ENCODE assay signal across 1 cellular context in the genomic region with DNA sequence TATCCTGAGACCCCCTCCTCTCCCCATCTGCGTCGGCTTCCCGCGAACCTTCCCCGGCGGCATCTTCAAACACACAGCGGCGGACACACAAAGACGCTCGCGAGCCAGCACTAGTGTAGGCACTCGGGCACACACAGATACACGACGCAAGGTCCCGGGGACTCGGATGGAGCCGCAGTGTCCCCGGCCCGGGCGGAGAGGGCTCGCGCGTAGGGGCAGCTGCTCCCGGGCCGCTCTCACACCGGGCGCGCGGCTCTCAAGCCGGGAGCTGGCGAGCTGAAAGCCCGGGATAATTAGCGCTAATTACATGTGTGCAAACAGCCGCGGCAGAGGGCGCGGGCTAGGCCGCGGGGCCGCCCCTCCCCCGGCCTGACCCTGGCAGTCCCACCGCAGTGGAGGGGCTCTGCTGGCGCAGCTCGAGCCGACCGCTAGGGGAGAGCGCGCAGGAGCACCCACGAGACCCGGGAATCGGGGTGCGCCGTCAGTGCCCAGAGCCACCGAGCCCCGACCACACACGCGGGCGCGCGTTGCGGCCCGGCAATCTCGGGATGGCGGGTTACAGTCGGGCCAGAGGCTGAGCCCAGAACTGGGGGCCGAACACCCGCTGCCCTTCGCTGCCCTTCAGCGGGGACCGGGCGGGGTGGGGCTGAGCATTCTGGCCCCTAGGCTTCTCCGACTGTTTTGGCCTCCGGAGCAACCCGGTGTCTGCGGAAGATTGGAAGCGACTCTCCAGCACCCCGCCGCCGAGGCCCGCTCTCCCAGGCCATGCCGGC.
TF ChIP-seq lines count a peak whose summit lies in the region.

No MANE protein-coding gene starts in this region.

TF ChIP-seq in HepG2, 621 proteins besides CTCF, POLR2A, EP300 and RAD21 (continued from another document):
- 0 out of 2 replicates have a peak, but pooled peaks have one; percentile 68 for TF ChIP-seq ZNF713 (CRISPR knock-in tag; IDR thresholded peaks at IDR 0.05)
- TF ChIP-seq ZFX (CRISPR knock-in tag; IDR thresholded peaks at IDR 0.05; ENCODE audit: low read depth), result no peak; the same call in 1 of the 2 replicates
- no peak for TF ChIP-seq TEAD3 (CRISPR knock-in tag; optimal IDR thresholded peaks at IDR 0.05; ENCODE audit: borderline replicate concordance)
- TF ChIP-seq, protein P1, sequence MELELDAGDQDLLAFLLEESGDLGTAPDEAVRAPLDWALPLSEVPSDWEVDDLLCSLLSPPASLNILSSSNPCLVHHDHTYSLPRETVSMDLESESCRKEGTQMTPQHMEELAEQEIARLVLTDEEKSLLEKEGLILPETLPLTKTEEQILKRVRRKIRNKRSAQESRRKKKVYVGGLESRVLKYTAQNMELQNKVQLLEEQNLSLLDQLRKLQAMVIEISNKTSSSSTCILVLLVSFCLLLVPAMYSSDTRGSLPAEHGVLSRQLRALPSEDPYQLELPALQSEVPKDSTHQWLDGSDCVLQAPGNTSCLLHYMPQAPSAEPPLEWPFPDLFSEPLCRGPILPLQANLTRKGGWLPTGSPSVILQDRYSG (CRISPR knock-in tag; IDR thresholded peaks at IDR 0.05), result no peak
- 0 out of 2 replicates have a peak, but pooled peaks have one; percentile 56 for TF ChIP-seq ZNF20 (CRISPR knock-in tag; IDR thresholded peaks at IDR 0.05)
- TF ChIP-seq ZNF800 (CRISPR knock-in tag; IDR thresholded peaks at IDR 0.05), result peak; percentile 50; the same call in 1 of the 2 replicates
- TF ChIP-seq, protein P2, sequence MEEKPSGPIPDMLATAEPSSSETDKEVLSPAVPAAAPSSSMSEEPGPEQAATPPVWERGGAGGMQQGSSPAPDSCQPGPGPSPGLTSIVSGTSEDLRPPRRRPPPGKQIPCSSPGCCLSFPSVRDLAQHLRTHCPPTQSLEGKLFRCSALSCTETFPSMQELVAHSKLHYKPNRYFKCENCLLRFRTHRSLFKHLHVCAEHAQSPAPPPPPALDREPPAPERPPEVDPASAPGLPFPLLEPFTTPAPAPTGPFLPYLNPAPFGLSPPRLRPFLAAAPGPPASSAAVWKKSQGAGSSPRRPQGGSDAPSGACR (CRISPR knock-in tag; IDR thresholded peaks at IDR 0.05), result 0 out of 2 replicates have a peak, but pooled peaks have one; percentile 36
- 0 out of 2 replicates have a peak, but pooled peaks have one; percentile 40 for TF ChIP-seq REL (CRISPR knock-in tag; conservative IDR thresholded peaks at IDR 0.05)
- TF ChIP-seq, protein P3, sequence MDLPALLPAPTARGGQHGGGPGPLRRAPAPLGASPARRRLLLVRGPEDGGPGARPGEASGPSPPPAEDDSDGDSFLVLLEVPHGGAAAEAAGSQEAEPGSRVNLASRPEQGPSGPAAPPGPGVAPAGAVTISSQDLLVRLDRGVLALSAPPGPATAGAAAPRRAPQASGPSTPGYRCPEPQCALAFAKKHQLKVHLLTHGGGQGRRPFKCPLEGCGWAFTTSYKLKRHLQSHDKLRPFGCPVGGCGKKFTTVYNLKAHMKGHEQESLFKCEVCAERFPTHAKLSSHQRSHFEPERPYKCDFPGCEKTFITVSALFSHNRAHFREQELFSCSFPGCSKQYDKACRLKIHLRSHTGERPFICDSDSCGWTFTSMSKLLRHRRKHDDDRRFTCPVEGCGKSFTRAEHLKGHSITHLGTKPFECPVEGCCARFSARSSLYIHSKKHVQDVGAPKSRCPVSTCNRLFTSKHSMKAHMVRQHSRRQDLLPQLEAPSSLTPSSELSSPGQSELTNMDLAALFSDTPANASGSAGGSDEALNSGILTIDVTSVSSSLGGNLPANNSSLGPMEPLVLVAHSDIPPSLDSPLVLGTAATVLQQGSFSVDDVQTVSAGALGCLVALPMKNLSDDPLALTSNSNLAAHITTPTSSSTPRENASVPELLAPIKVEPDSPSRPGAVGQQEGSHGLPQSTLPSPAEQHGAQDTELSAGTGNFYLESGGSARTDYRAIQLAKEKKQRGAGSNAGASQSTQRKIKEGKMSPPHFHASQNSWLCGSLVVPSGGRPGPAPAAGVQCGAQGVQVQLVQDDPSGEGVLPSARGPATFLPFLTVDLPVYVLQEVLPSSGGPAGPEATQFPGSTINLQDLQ (CRISPR knock-in tag; IDR thresholded peaks at IDR 0.05), result 0 out of 2 replicates have a peak, but pooled peaks have one; percentile 43
- peak; percentile 42; the same call in 1 of the 2 replicates for TF ChIP-seq ZNF777 (CRISPR knock-in tag; IDR thresholded peaks at IDR 0.05)
- TF ChIP-seq ARID2 (CRISPR knock-in tag; IDR thresholded peaks at IDR 0.05; ENCODE audit: borderline replicate concordance), result 0 out of 2 replicates have a peak, but pooled peaks have one; percentile 61
- TF ChIP-seq, protein P4, sequence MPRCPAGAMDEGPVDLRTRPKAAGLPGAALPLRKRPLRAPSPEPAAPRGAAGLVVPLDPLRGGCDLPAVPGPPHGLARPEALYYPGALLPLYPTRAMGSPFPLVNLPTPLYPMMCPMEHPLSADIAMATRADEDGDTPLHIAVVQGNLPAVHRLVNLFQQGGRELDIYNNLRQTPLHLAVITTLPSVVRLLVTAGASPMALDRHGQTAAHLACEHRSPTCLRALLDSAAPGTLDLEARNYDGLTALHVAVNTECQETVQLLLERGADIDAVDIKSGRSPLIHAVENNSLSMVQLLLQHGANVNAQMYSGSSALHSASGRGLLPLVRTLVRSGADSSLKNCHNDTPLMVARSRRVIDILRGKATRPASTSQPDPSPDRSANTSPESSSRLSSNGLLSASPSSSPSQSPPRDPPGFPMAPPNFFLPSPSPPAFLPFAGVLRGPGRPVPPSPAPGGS (CRISPR knock-in tag; IDR thresholded peaks at IDR 0.05), result 0 out of 2 replicates have a peak, but pooled peaks have one; percentile 29
- no peak for TF ChIP-seq HNF1A (IDR thresholded peaks at IDR 0.05; ENCODE audit: low read depth)
- no peak for TF ChIP-seq HNF1A (CRISPR knock-in tag; IDR thresholded peaks at IDR 0.05; ENCODE audit: borderline replicate concordance)
- TF ChIP-seq STAG1 (CRISPR knock-in tag; IDR thresholded peaks at IDR 0.05), result 0 out of 2 replicates have a peak, but pooled peaks have one; percentile 1
- peak; percentile 74; the same call in 1 of the 2 replicates for TF ChIP-seq EED (CRISPR knock-in tag; IDR thresholded peaks at IDR 0.05)
- TF ChIP-seq SRY (CRISPR knock-in tag; IDR thresholded peaks at IDR 0.05), result peak; percentile 51; the same call in 1 of the 2 replicates
- peak; percentile 98; the same call in 1 of the 2 replicates for TF ChIP-seq MTF2 (CRISPR knock-in tag; IDR thresholded peaks at IDR 0.05; ENCODE audit: borderline replicate concordance)
- TF ChIP-seq HNRNPLL (IDR thresholded peaks at IDR 0.05; ENCODE audit: low read depth, low read length, poor library complexity, severe bottlenecking), result peak; percentile 33
- TF ChIP-seq MAZ (IDR thresholded peaks at IDR 0.05; ENCODE audit: borderline replicate concordance, low read depth, low read length), result no peak
- TF ChIP-seq MAZ (CRISPR knock-in tag; IDR thresholded peaks at IDR 0.05; ENCODE audit: low read depth), result peak; percentile 42; the same call in 1 of the 2 replicates
- TF ChIP-seq TMF1 (CRISPR knock-in tag; IDR thresholded peaks at IDR 0.05; ENCODE audit: low read depth), result peak; percentile 17; the same call in 1 of the 2 replicates
- TF ChIP-seq ZNF772 (CRISPR knock-in tag; IDR thresholded peaks at IDR 0.05), result peak; percentile 36; the same call in 1 of the 2 replicates
- 0 out of 2 replicates have a peak, but pooled peaks have one; percentile 7 for TF ChIP-seq GABPB1 (CRISPR knock-in tag; IDR thresholded peaks at IDR 0.05)
- TF ChIP-seq DMAP1 (CRISPR knock-in tag; IDR thresholded peaks at IDR 0.05), result no peak
- 0 out of 2 replicates have a peak, but pooled peaks have one; percentile 27 for TF ChIP-seq MTA1 (CRISPR knock-in tag; IDR thresholded peaks at IDR 0.05; ENCODE audit: borderline replicate concordance)
